Comparison of ENCODE assay signal across 1 cellular context in the genomic region with DNA sequence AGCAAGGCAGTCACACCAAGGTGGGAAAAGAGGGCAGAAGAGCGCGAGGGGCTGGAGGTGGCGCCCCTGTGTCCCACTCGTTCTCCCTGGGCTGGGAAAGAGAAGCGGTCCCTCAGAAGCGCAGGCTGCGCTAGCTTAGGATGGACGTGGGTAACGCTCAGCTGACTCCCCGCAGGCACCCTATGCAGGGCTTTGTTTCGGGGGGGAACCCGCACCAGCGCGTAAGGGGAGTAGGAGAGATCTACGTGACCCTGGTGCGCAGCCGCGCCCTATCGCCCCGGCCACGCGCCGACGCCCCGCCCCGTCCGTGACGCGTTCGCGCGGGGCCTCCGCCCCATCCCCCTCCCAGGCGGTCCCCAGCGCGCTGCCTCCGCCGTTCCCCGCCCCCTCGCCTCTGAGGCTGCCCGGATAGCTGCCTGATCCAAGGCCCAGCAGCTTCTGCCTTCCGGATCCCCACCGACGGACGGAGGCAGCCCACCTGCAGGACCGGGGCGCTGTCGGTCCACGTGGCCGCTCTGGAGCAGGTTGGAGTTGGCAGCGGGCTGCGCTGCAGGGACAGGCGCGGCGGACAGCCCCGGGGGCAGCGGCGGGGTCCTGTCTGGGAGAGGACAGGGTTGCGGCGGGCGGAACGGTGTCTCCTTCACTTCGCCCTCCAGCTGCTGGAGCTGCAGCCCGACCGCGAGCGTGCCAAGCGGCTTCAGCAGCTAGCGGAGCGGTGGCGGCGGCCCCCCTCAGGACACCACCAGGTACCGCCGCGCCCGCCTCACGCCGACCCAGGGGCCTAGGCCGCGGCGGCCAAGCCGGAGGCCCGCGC.
TF ChIP-seq lines count a peak whose summit lies in the region.

Gene VDAC2 (plus strand): TSS at position 604 of the 814 bp plus-strand sequence. CDS start 363 bp downstream, outside the sequence.

TF ChIP-seq in HepG2, 621 proteins besides CTCF, POLR2A, EP300 and RAD21 (continued from another document and continues in another):
- TF ChIP-seq SP4 (CRISPR knock-in tag; IDR thresholded peaks at IDR 0.05) (peak; percentile 93), PHF20 (CRISPR knock-in tag; IDR thresholded peaks at IDR 0.05) (peak; percentile 56; the same call in 1 of the 2 replicates), CREB1 (IDR thresholded peaks at IDR 0.05) (peak; percentile 80), CREB1 (CRISPR knock-in tag; IDR thresholded peaks at IDR 0.05) (no peak), ZNF260 (CRISPR knock-in tag; IDR thresholded peaks at IDR 0.05; ENCODE audit: borderline replicate concordance, low read depth) (no peak), RBFOX2 (IDR thresholded peaks at IDR 0.05; ENCODE audit: low read depth, low read length) (peak; percentile 98), DNMT3B (CRISPR knock-in tag; conservative IDR thresholded peaks at IDR 0.05) (no peak), MYNN (CRISPR knock-in tag; IDR thresholded peaks at IDR 0.05; ENCODE audit: low read depth) (0 out of 2 replicates have a peak, but pooled peaks have one; percentile 32), HNRNPUL1 (IDR thresholded peaks at IDR 0.05; ENCODE audit: low read depth, low read length) (no peak), NFKBIZ (CRISPR knock-in tag; IDR thresholded peaks at IDR 0.05) (no peak), ZNF33A (CRISPR knock-in tag; IDR thresholded peaks at IDR 0.05; ENCODE audit: borderline replicate concordance) (no peak), SRSF9 (IDR thresholded peaks at IDR 0.05; ENCODE audit: borderline replicate concordance, insufficient read depth, low read depth, low read length, poor library complexity, severe bottlenecking) (no peak), ZNF562 (CRISPR knock-in tag; IDR thresholded peaks at IDR 0.05; ENCODE audit: borderline replicate concordance) (no peak), ZNF547 (CRISPR knock-in tag; IDR thresholded peaks at IDR 0.05) (no peak; the same call in 1 of the 2 replicates), ATAD3A (CRISPR knock-in tag; IDR thresholded peaks at IDR 0.05) (0 out of 2 replicates have a peak, but pooled peaks have one; percentile 37), DRAP1 (CRISPR knock-in tag; IDR thresholded peaks at IDR 0.05) (peak; percentile 64), MLX (CRISPR knock-in tag; IDR thresholded peaks at IDR 0.05) (peak; percentile 36), ZBTB3 (CRISPR knock-in tag; IDR thresholded peaks at IDR 0.05; ENCODE audit: borderline replicate concordance, low read depth) (peak; percentile 84), ZNF326 (CRISPR knock-in tag; IDR thresholded peaks at IDR 0.05; ENCODE audit: borderline replicate concordance) (no peak), BCL6 (CRISPR knock-in tag; IDR thresholded peaks at IDR 0.05) (peak; percentile 51), ZNF703 (CRISPR knock-in tag; IDR thresholded peaks at IDR 0.05; ENCODE audit: borderline replicate concordance) (no peak), MATR3 (CRISPR knock-in tag; IDR thresholded peaks at IDR 0.05) (no peak), ZNF883 (CRISPR knock-in tag; IDR thresholded peaks at IDR 0.05; ENCODE audit: not compliant biosample characterization) (peak; percentile 48), ZBTB33 (CRISPR knock-in tag; IDR thresholded peaks at IDR 0.05) (peak; percentile 52; the same call in 1 of the 2 replicates), ZNF530 (CRISPR knock-in tag; IDR thresholded peaks at IDR 0.05; ENCODE audit: low read depth) (no peak), ELF1 (CRISPR knock-in tag; IDR thresholded peaks at IDR 0.05) (peak; percentile 63), ZNF747 (CRISPR knock-in tag; IDR thresholded peaks at IDR 0.05; ENCODE audit: borderline replicate concordance) (peak; percentile 58; the same call in 1 of the 2 replicates), ZNF646 (CRISPR knock-in tag; IDR thresholded peaks at IDR 0.05) (no peak), ELK4 (CRISPR knock-in tag; IDR thresholded peaks at IDR 0.05; ENCODE audit: borderline replicate concordance) (no peak), YY1 (IDR thresholded peaks at IDR 0.05; ENCODE audit: insufficient read depth, insufficient replicate concordance, low read depth, low read length) (no peak), TBL1XR1 (IDR thresholded peaks at IDR 0.05; ENCODE audit: borderline replicate concordance, low read length, partially characterized antibody) (peak; percentile 53), ZNF234 (CRISPR knock-in tag; conservative IDR thresholded peaks at IDR 0.05) (peak; percentile 94), ZNF841 (CRISPR knock-in tag; IDR thresholded peaks at IDR 0.05; ENCODE audit: borderline replicate concordance) (no peak), ZNF619 (CRISPR knock-in tag; IDR thresholded peaks at IDR 0.05) (peak; percentile 50; the same call in 1 of the 2 replicates), ZNF124 (CRISPR knock-in tag; IDR thresholded peaks at IDR 0.05) (peak; percentile 46), STAT5B (CRISPR knock-in tag; IDR thresholded peaks at IDR 0.05) (no peak; the same call in 1 of the 2 replicates), MIER2 (CRISPR knock-in tag; IDR thresholded peaks at IDR 0.05) (no peak), PTBP1 (IDR thresholded peaks at IDR 0.05; ENCODE audit: low read depth, low read length, poor library complexity, severe bottlenecking) (no peak), CENPX (CRISPR knock-in tag; IDR thresholded peaks at IDR 0.05) (no peak), ZSCAN31 (CRISPR knock-in tag; IDR thresholded peaks at IDR 0.05; ENCODE audit: low read depth) (no peak; the same call in 1 of the 2 replicates), SSRP1 (CRISPR knock-in tag; IDR thresholded peaks at IDR 0.05) (no peak), IRX3 (CRISPR knock-in tag; IDR thresholded peaks at IDR 0.05; ENCODE audit: borderline replicate concordance, low read depth) (peak; percentile 54; the same call in 1 of the 2 replicates)
- TF ChIP-seq, protein P1, sequence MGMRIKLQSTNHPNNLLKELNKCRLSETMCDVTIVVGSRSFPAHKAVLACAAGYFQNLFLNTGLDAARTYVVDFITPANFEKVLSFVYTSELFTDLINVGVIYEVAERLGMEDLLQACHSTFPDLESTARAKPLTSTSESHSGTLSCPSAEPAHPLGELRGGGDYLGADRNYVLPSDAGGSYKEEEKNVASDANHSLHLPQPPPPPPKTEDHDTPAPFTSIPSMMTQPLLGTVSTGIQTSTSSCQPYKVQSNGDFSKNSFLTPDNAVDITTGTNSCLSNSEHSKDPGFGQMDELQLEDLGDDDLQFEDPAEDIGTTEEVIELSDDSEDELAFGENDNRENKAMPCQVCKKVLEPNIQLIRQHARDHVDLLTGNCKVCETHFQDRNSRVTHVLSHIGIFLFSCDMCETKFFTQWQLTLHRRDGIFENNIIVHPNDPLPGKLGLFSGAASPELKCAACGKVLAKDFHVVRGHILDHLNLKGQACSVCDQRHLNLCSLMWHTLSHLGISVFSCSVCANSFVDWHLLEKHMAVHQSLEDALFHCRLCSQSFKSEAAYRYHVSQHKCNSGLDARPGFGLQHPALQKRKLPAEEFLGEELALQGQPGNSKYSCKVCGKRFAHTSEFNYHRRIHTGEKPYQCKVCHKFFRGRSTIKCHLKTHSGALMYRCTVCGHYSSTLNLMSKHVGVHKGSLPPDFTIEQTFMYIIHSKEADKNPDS (CRISPR knock-in tag; IDR thresholded peaks at IDR 0.05), result no peak
- TF ChIP-seq, protein P2, sequence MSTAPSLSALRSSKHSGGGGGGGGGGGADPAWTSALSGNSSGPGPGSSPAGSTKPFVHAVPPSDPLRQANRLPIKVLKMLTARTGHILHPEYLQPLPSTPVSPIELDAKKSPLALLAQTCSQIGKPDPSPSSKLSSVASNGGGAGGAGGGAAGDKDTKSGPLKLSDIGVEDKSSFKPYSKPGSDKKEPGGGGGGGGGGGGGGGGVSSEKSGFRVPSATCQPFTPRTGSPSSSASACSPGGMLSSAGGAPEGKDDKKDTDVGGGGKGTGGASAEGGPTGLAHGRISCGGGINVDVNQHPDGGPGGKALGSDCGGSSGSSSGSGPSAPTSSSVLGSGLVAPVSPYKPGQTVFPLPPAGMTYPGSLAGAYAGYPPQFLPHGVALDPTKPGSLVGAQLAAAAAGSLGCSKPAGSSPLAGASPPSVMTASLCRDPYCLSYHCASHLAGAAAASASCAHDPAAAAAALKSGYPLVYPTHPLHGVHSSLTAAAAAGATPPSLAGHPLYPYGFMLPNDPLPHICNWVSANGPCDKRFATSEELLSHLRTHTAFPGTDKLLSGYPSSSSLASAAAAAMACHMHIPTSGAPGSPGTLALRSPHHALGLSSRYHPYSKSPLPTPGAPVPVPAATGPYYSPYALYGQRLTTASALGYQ (CRISPR knock-in tag; IDR thresholded peaks at IDR 0.05), result peak; percentile 25; the same call in 1 of the 2 replicates
- TF ChIP-seq, protein P3, sequence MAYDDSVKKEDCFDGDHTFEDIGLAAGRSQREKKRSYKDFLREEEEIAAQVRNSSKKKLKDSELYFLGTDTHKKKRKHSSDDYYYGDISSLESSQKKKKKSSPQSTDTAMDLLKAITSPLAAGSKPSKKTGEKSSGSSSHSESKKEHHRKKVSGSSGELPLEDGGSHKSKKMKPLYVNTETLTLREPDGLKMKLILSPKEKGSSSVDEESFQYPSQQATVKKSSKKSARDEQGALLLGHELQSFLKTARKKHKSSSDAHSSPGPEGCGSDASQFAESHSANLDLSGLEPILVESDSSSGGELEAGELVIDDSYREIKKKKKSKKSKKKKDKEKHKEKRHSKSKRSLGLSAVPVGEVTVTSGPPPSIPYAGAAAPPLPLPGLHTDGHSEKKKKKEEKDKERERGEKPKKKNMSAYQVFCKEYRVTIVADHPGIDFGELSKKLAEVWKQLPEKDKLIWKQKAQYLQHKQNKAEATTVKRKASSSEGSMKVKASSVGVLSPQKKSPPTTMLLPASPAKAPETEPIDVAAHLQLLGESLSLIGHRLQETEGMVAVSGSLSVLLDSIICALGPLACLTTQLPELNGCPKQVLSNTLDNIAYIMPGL (CRISPR knock-in tag; IDR thresholded peaks at IDR 0.05; ENCODE audit: borderline replicate concordance in 1 of 2, low read depth in 1 of 2), result peak; percentile 86 to 94; a peak in 3 of 4 replicates
